Comparison of ENCODE assay signal across 13 cellular contexts in genomic region chr6:145761584-145761983, GRCh38.
A peak's percentile ranks its signal among the peaks of the same experiment; 100 is the strongest.
DNase-seq lines count a peak whose midpoint lies in the region; ATAC-seq and TF ChIP-seq lines count a peak whose summit lies in the region.
"Had no signal": no experiment of that assay in that cellular context is flagged by ENCODE, and none has a peak within 500 bp of the region (broad histone marks: within the 10 kb centered on the region; RNA-seq: fewer than 3 reads in every experiment).

No MANE protein-coding gene starts in this region.

- no peaks in the 10 kb centered on the region for H3K9me3 ChIP-seq in DOHH2 (ENCODE audit: control insufficient read depth, insufficient read depth, low read length)
- H3K9me3 ChIP-seq in OCI-LY1 (ENCODE audit: low read length): no peaks in the 10 kb centered on the region

- H4K20me1 ChIP-seq in DOHH2 (ENCODE audit: control insufficient read depth, insufficient read depth, low read depth, low read length): no peaks in the 10 kb centered on the region
- H4K20me1 ChIP-seq in OCI-LY1 (ENCODE audit: insufficient read depth, low read length): no peaks in the 10 kb centered on the region

- H3K27me3 ChIP-seq in DOHH2 (ENCODE audit: control insufficient read depth, low read length) (no peaks in the 10 kb centered on the region), OCI-LY1 (ENCODE audit: insufficient read depth, low read length) (no peaks in the 10 kb centered on the region)

- H3K4me1 ChIP-seq in DOHH2 (ENCODE audit: control insufficient read depth, low read length): peaks cover 30% of the 10 kb centered on the region
- peaks cover 17% of the 10 kb centered on the region for H3K4me1 ChIP-seq in OCI-LY1 (ENCODE audit: insufficient read depth, low read length, severe bottlenecking)

- DNase-seq in NCI-H1930 (lab: John Stamatoyannopoulos, UW) (no peak), T1000 (lab: John Stamatoyannopoulos, UW) (no peak), foreskin fibroblast (no peak)
- DNase-seq: activated naive CD8-positive, alpha-beta T cell treated with anti-CD3 and anti-CD28 coated beads, Interleukin-2, amount 50 U/mL, for 24 hours; dermis blood vessel endothelial cell; H7; left cardiac atrium; NCI-H1048 had no signal

- peak overlapping the region; percentile 11; the same call in 1 of the 2 replicates for H3K4me2 ChIP-seq in DOHH2 (ENCODE audit: low read length)
- H3K4me2 ChIP-seq in OCI-LY1 (ENCODE audit: low read length): no peak overlapping the region

- ATAC-seq in GM18868 (IDR thresholded peaks at IDR 0.05; ENCODE audit: unreplicated experiment) (peak; percentile 87), HG02623 (IDR thresholded peaks at IDR 0.05; ENCODE audit: unreplicated experiment) (peak; percentile 71), GM21381 (IDR thresholded peaks at IDR 0.05; ENCODE audit: unreplicated experiment) (no peak)
- ATAC-seq: activated naive CD8-positive, alpha-beta T cell treated with anti-CD3 and anti-CD28 coated beads, Interleukin-2, amount 50 U/mL, for 24 hours; left cardiac atrium had no signal

- H3F3A ChIP-seq in DOHH2 (ENCODE audit: control insufficient read depth, insufficient read depth) (no peaks in the 10 kb centered on the region), OCI-LY1 (ENCODE audit: insufficient read depth, low read length) (no peaks in the 10 kb centered on the region)

- TF ChIP-seq CTCF in DOHH2 (IDR thresholded peaks at IDR 0.05; ENCODE audit: low read depth, low read length, poor library complexity, severe bottlenecking) (peak; percentile 60), OCI-LY1 (IDR thresholded peaks at IDR 0.05; ENCODE audit: low read length) (peak; percentile 75), foreskin fibroblast (IDR thresholded peaks at IDR 0.05; ENCODE audit: low read depth, low read length) (no peak)

- H3K79me2 ChIP-seq in DOHH2 (ENCODE audit: control insufficient read depth, low read length): no peaks in the 10 kb centered on the region
- no peaks in the 10 kb centered on the region for H3K79me2 ChIP-seq in OCI-LY1 (ENCODE audit: insufficient read depth, low read length)

- H3K4me3 ChIP-seq in DOHH2 (ENCODE audit: low read length) (no peak overlapping the region), OCI-LY1 (ENCODE audit: low read depth, low read length, poor library complexity, severe bottlenecking) (no peak overlapping the region), foreskin fibroblast (ENCODE audit: low read depth in 1 of 2, low read length in 2 of 2) (no peak overlapping the region)

- H3K9me2 ChIP-seq in DOHH2 (replicated peaks; ENCODE audit: control insufficient read depth, low read length) (no peaks in the 10 kb centered on the region), OCI-LY1 (ENCODE audit: low read depth, low read length) (no peaks in the 10 kb centered on the region)

- H2AFZ ChIP-seq in OCI-LY1 (ENCODE audit: low read length): no peak overlapping the region

- H3K27ac ChIP-seq in DOHH2 (ENCODE audit: low read depth, low read length) (no peak overlapping the region), OCI-LY1 (ENCODE audit: low read depth, low read length, poor library complexity, severe bottlenecking) (no peak overlapping the region)

- H3K9ac ChIP-seq in OCI-LY1 (ENCODE audit: low read length): no peak overlapping the region

- no peaks in the 10 kb centered on the region for H3K36me3 ChIP-seq in DOHH2 (ENCODE audit: control insufficient read depth, low read length)
- H3K36me3 ChIP-seq in OCI-LY1 (ENCODE audit: insufficient read depth, low read length): no peaks in the 10 kb centered on the region
